15 cellular contexts compared by ENCODE assay signal in the genomic region with DNA sequence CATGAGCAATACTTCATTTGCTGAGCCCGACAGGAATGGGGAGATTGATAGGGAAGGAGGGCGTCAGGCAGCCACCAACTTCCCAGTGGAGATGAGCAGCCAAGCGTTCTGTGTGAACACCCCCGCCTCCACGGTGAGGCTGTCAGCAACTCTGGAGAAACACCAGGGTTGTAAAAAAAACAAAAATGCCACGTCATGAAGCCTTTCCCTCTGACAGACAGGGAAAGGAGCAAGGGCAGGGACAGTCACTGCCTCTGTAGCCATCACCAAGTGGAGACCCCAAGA. TPM values are rescaled to one million over a fixed set of nuclear protein-coding genes. Genes with fewer than 3 reads are reported as not detected.
DNase-seq lines count a peak whose midpoint lies in the region; TF ChIP-seq lines count a peak whose summit lies in the region.
"Had no signal": no experiment of that assay in that cellular context is flagged by ENCODE, and none has a peak within 500 bp of the region (broad histone marks: within the 10 kb centered on the region; RNA-seq: fewer than 3 reads in every experiment).

No MANE protein-coding gene starts in this region.

- CTCF ChIA-PET in OCI-LY7 (lab: Charles Lee; ENCODE audit: unreplicated experiment), result no interaction called here

- in situ Hi-C loops in Caki2 (cut with HindIII; ENCODE audit: low pct_unique_long_range_greater_than_20kb, low sequenced_read_pairs), result no loop called here

- H3K9me2 ChIP-seq in OCI-LY7 (ENCODE audit: insufficient read depth, low read length), result no peaks in the 10 kb centered on the region

- H2AFZ ChIP-seq in OCI-LY7 (ENCODE audit: low read length), result no peak overlapping the region

- no TSS peak for BruUV-seq in OCI-LY7 (replicated peaks; lab: Mats Ljungman, UMichigan)

- H3K9me3 ChIP-seq in colonic mucosa (no peaks in the 10 kb centered on the region), OCI-LY7 (ENCODE audit: low read length) (no peaks in the 10 kb centered on the region)
- H3K9me3 ChIP-seq: Peyer's patch, right lobe of liver had no signal

- H4K20me1 ChIP-seq in OCI-LY7 (ENCODE audit: insufficient read depth, low read length), result no peaks in the 10 kb centered on the region

- intact Hi-C loops in head of caudate nucleus (cut with DNase I), result no loop called here
- intact Hi-C loops in posterior cingulate gyrus (cut with DNase I), result no loop called here
- intact Hi-C loops in colonic mucosa (cut with DNase I), result no loop called here
- intact Hi-C loops in OCI-LY7 (cut with micrococcal nuclease; ENCODE audit: unreplicated experiment), result no loop called here

- H3K27me3 ChIP-seq in colonic mucosa, result no peaks in the 10 kb centered on the region
- H3K27me3 ChIP-seq: Peyer's patch, right lobe of liver had no signal

- POLR2A ChIA-PET in OCI-LY7 (lab: Charles Lee), result no interaction called here

- H3K4me3 ChIP-seq in colonic mucosa (no peak overlapping the region), OCI-LY7 (ENCODE audit: low read depth, low read length, poor library complexity, severe bottlenecking) (no peak overlapping the region)
- H3K4me3 ChIP-seq: Peyer's patch, right lobe of liver, SK-N-MC had no signal

- TF ChIP-seq CTCF in colonic mucosa (IDR thresholded peaks at IDR 0.05), result no peak
- TF ChIP-seq CTCF in OCI-LY7 (conservative IDR thresholded peaks at IDR 0.05; ENCODE audit: low read length), result no peak

- DNase-seq in Caki2 (ENCODE audit: low read depth) (peak; percentile 83), amniotic epithelial cell (ENCODE audit: low read depth) (peak; percentile 37), head of caudate nucleus (peak in 40 of 42 donors; percentile 22 to 92 (median 64)), posterior cingulate gyrus (peak in 8 of 10 donors; percentile 15 to 92 (median 68)), colonic mucosa (no peak), OCI-LY7 (ENCODE audit: low spot score) (no peak)
- DNase-seq in stimulated activated CD4-positive, alpha-beta T cell treated with anti-CD3 and anti-CD28 coated beads, Interleukin-2, amount 100 ng/mL, for 48 hours, result no peak
- DNase-seq: activated CD4-positive, CD25-positive, alpha-beta regulatory T cell treated with anti-CD3 and anti-CD28 coated beads, Interleukin-2, amount 50 U/mL, for 72 hours; Calu3; immature natural killer cell; natural killer cell; NCI-H1694; right lobe of liver had no signal

- H3K9ac ChIP-seq in colonic mucosa (ENCODE audit: low read depth in 2 of 2, low read length in 2 of 2), result no peak overlapping the region

- no peak overlapping the region for H3K27ac ChIP-seq in colonic mucosa
- no peak overlapping the region for H3K27ac ChIP-seq in OCI-LY7 (ENCODE audit: low read depth, low read length, poor library complexity, severe bottlenecking)
- H3K27ac ChIP-seq: Peyer's patch, right lobe of liver, SK-N-MC had no signal

- no peak overlapping the region for H3K4me2 ChIP-seq in OCI-LY7 (ENCODE audit: low read length)

- H3K4me1 ChIP-seq in colonic mucosa (peaks cover 4% of the 10 kb centered on the region), OCI-LY7 (ENCODE audit: insufficient read depth, low read length, poor library complexity, severe bottlenecking) (no peaks in the 10 kb centered on the region)

- peaks cover 38% of the 10 kb centered on the region for H3K36me3 ChIP-seq in colonic mucosa
- peaks cover 88% of the 10 kb centered on the region for H3K36me3 ChIP-seq in OCI-LY7 (ENCODE audit: insufficient read depth, low read length)

- H3K79me2 ChIP-seq in OCI-LY7 (ENCODE audit: insufficient read depth, low read depth, low read length), result no peaks in the 10 kb centered on the region

RNA-seq across cellular contexts. Expression of gene TLE3, which starts 36.7 kb away (rescaled TPM):
- 24.5 and 41.6 TPM in 2 replicates for total RNA-seq in Caki2 (2014; rRNA removed; shearing (Covaris generic); ENCODE audit: low replicate concordance)
- total RNA-seq in colonic mucosa, result 10 to 100 TPM; 65.4 to 85.1 TPM
- 19.7 and 37.9 TPM in 2 replicates for total RNA-seq in OCI-LY7 (2014; rRNA removed; shearing (Covaris generic))
- total RNA-seq in OCI-LY7 (2022), result 31.9 and 35.7 TPM in 2 replicates

Comparison
In these comparisons a context has a peak if more than half of its experiments do, and no peak if none do; other contexts are left out.
1. DNase-seq: peak in Caki2 (single experiment), amniotic epithelial cell (single experiment), head of caudate nucleus (40 of 42) and posterior cingulate gyrus (8 of 10); none in colonic mucosa (single experiment), stimulated activated CD4-positive, alpha-beta T cell treated with anti-CD3 and anti-CD28 coated beads, Interleukin-2, amount 100 ng/mL, for 48 hours (0 of 2) and OCI-LY7 (single experiment).